11 cellular contexts compared by ENCODE assay signal in genomic region chr9:6910032-6910431, GRCh38.
DNase-seq lines count a peak whose midpoint lies in the region; ATAC-seq and TF ChIP-seq lines count a peak whose summit lies in the region.
"Had no signal": no experiment of that assay in that cellular context is flagged by ENCODE, and none has a peak within 500 bp of the region (broad histone marks: within the 10 kb centered on the region; RNA-seq: fewer than 3 reads in every experiment).

No MANE protein-coding gene starts in this region.

- peak; percentile 27 for DNase-seq in EL
- DNase-seq in astrocyte of the cerebellum (ENCODE audit: low read depth) = no peak
- DNase-seq in lung (ENCODE audit: low spot score) = no peak
- DNase-seq: aorta; naive thymus-derived CD4-positive, alpha-beta T cell; T-helper 1 cell had no signal

- 50 to 57% methylated on average over 2 of the region's 2 CpGs for WGBS in lung, 2 donors

- ATAC-seq in lung (ENCODE audit: insufficient read depth, low FRiP score) = no peak
- no peak for ATAC-seq in HG03135 (IDR thresholded peaks at IDR 0.05; ENCODE audit: unreplicated experiment)
- ATAC-seq in GM21367 (IDR thresholded peaks at IDR 0.05; ENCODE audit: unreplicated experiment) = no peak
- ATAC-seq in GM19324 (IDR thresholded peaks at IDR 0.05; ENCODE audit: low FRiP score, unreplicated experiment) = no peak
- ATAC-seq in GM19395 (IDR thresholded peaks at IDR 0.05; ENCODE audit: unreplicated experiment) = no peak
- ATAC-seq: naive thymus-derived CD4-positive, alpha-beta T cell had no signal

- H3K4me3 ChIP-seq in KMS-11 (IDR thresholded peaks at IDR 0.05; ENCODE audit: insufficient read depth, low read depth, low read length) (no peak overlapping the region), astrocyte of the cerebellum (ENCODE audit: low read depth, low read length) (no peak overlapping the region), lung (no peak overlapping the region)

- no peaks in the 10 kb centered on the region for H4K20me1 ChIP-seq in KMS-11 (ENCODE audit: insufficient read depth)

- H3K27me3 ChIP-seq in KMS-11 (ENCODE audit: insufficient read depth, low read depth) (no peaks in the 10 kb centered on the region), lung (ENCODE audit: control insufficient read depth, insufficient read depth) (no peaks in the 10 kb centered on the region)

- H3K4me2 ChIP-seq in KMS-11 = no peak overlapping the region

- TF ChIP-seq CTCF in KMS-11 (conservative IDR thresholded peaks at IDR 0.05; ENCODE audit: low read depth, low read length) = peak; percentile 58
- peak; percentile 61 for TF ChIP-seq CTCF in astrocyte of the cerebellum (IDR thresholded peaks at IDR 0.05; ENCODE audit: low read depth, low read length, missing control alignments)
- TF ChIP-seq CTCF in lung (IDR thresholded peaks at IDR 0.05; ENCODE audit: control extremely low read depth, extremely low read depth) = peak; percentile 4

- no peak overlapping the region for H3K9ac ChIP-seq in KMS-11

- H3K36me3 ChIP-seq in KMS-11 (ENCODE audit: insufficient read depth) (no peaks in the 10 kb centered on the region), lung (ENCODE audit: control insufficient read depth in 2 of 2, insufficient read depth in 2 of 2, low read length in 2 of 2) (no peaks in the 10 kb centered on the region)

- H3K9me3 ChIP-seq in lung (ENCODE audit: control insufficient read depth in 2 of 2, insufficient read depth in 1 of 2, low read length in 1 of 2) = no peaks in the 10 kb centered on the region

- H2AFZ ChIP-seq in KMS-11 (ENCODE audit: low read depth) = no peak overlapping the region

- in situ Hi-C loops in astrocyte of the cerebellum (cut with HindIII; ENCODE audit: low sequenced_read_pairs) = no loop called here

- H3K4me1 ChIP-seq in KMS-11 (ENCODE audit: low read depth, poor library complexity, severe bottlenecking) = no peaks in the 10 kb centered on the region
- peaks cover 3 to 5% of the 10 kb centered on the region in 2 donors for H3K4me1 ChIP-seq in lung (ENCODE audit: control insufficient read depth in 2 of 2, insufficient read depth in 2 of 2, low read length in 2 of 2)

- H3K79me2 ChIP-seq in KMS-11 (ENCODE audit: insufficient read depth, low read depth) = no peaks in the 10 kb centered on the region

- H3K27ac ChIP-seq in KMS-11 (no peak overlapping the region), lung (ENCODE audit: low read depth in 1 of 2, low read length in 1 of 2) (no peak overlapping the region)

Comparison
In these comparisons a context has a peak if more than half of its experiments do, and no peak if none do; other contexts are left out.
1. CTCF ChIP-seq: peak in every context shown above with its lines; median percentile 61 in astrocyte of the cerebellum; 58 in KMS-11; 4 in lung.